In genomic region chr19:50347089-50347581, GRCh38 we compare ENCODE assay signal across 11 cellular contexts. TPM values are rescaled to one million over a fixed set of nuclear protein-coding genes. Genes with fewer than 3 reads are reported as not detected.
A peak's percentile ranks its signal among the peaks of the same experiment; 100 is the strongest.
DNase-seq lines count a peak whose midpoint lies in the region; ATAC-seq lines count a peak whose summit lies in the region.
"Not testable (repeated sequence)": the region's sequence is repeated elsewhere in the genome, so short reads cannot be mapped to it uniquely, and the experiment has no call there.
"Had no signal": no experiment of that assay in that cellular context is flagged by ENCODE, and none has a peak within 500 bp of the region (broad histone marks: within the 10 kb centered on the region; RNA-seq: fewer than 3 reads in every experiment).

No MANE protein-coding gene starts in this region.

- H3K4me1 Mint-ChIP-seq in CD4-positive, CD25-positive, alpha-beta regulatory T cell, result peaks cover 6 to 20% (median 14%) of the 10 kb centered on the region in 4 donors
- peaks cover 39% of the 10 kb centered on the region for H3K4me1 Mint-ChIP-seq in activated naive CD4-positive, alpha-beta T cell treated with anti-CD3 and anti-CD28 coated beads for 36 hours (ENCODE audit: low read depth)
- H3K4me1 Mint-ChIP-seq in stimulated activated effector memory CD8-positive, alpha-beta T cell treated with anti-CD3 and anti-CD28 coated beads, Interleukin-12 subunit alpha, Interleukin-12 subunit beta, amount 100 ng/mL, for 72 hours, result peaks cover 17% of the 10 kb centered on the region

- H3K36me3 Mint-ChIP-seq in CD4-positive, CD25-positive, alpha-beta regulatory T cell; activated naive CD4-positive, alpha-beta T cell treated with anti-CD3 and anti-CD28 coated beads for 36 hours (ENCODE audit: low read depth); stimulated activated effector memory CD8-positive, alpha-beta T cell treated with anti-CD3 and anti-CD28 coated beads, Interleukin-12 subunit alpha, Interleukin-12 subunit beta, amount 100 ng/mL, for 72 hours: not testable (repeated sequence)

- intact Hi-C loops in activated naive CD4-positive, alpha-beta T cell treated with anti-CD3 and anti-CD28 coated beads for 36 hours (cut with micrococcal nuclease), result loop anchor here (1.0 to 2.0 kb wide), 4 partner anchors 10 to 46 kb away; no protein-coding TSS in a partner anchor

- peak overlapping the region; percentile 79 to 96 (median 92) for H3K27ac Mint-ChIP-seq in CD4-positive, CD25-positive, alpha-beta regulatory T cell
- H3K27ac Mint-ChIP-seq in activated naive CD4-positive, alpha-beta T cell treated with anti-CD3 and anti-CD28 coated beads for 36 hours, result peak overlapping the region; percentile 77
- peak overlapping the region; percentile 21 for H3K27ac Mint-ChIP-seq in stimulated activated effector memory CD8-positive, alpha-beta T cell treated with anti-CD3 and anti-CD28 coated beads, Interleukin-12 subunit alpha, Interleukin-12 subunit beta, amount 100 ng/mL, for 72 hours

- peak in 1 of 3 donors; percentile 58 for DNase-seq in CD4-positive, CD25-positive, alpha-beta regulatory T cell
- peak; percentile 76 for DNase-seq in NOMO-1 treated with DMSO at 0.1 percent for 48 hours (lab: John Stamatoyannopoulos, UW; ENCODE audit: unreplicated experiment)
- peak; percentile 61 for DNase-seq in activated CD4-positive, alpha-beta T cell treated with anti-CD3 and anti-CD28 coated beads for 48 hours
- DNase-seq in activated naive CD4-positive, alpha-beta T cell treated with anti-CD3 and anti-CD28 coated beads for 36 hours, result peak; percentile 69
- peak; percentile 65 for DNase-seq in kidney glomerular epithelial cell (lab: John Stamatoyannopoulos, UW)
- not testable (repeated sequence) for DNase-seq in stimulated activated effector memory CD8-positive, alpha-beta T cell treated with anti-CD3 and anti-CD28 coated beads, Interleukin-12 subunit alpha, Interleukin-12 subunit beta, amount 100 ng/mL, for 72 hours (ENCODE audit: low spot score in 2 of 2)

- not testable (repeated sequence) for H3K9me3 ChIP-seq in CD4-positive, CD25-positive, alpha-beta regulatory T cell (ENCODE audit: control insufficient read depth in 2 of 2, low read length in 2 of 2)

- ATAC-seq in CD4-positive, CD25-positive, alpha-beta regulatory T cell (ENCODE audit: low read depth in 2 of 2), result not testable (repeated sequence)
- ATAC-seq in GM18867 (IDR thresholded peaks at IDR 0.05; ENCODE audit: unreplicated experiment) (peak; percentile 47), HG02852 (IDR thresholded peaks at IDR 0.05; ENCODE audit: unreplicated experiment) (peak; percentile 47)
- peak; percentile 83 for ATAC-seq in stimulated activated effector memory CD8-positive, alpha-beta T cell treated with anti-CD3 and anti-CD28 coated beads, Interleukin-12 subunit alpha, Interleukin-12 subunit beta, amount 100 ng/mL, for 72 hours

- H3K9me3 Mint-ChIP-seq in CD4-positive, CD25-positive, alpha-beta regulatory T cell; activated naive CD4-positive, alpha-beta T cell treated with anti-CD3 and anti-CD28 coated beads for 36 hours; stimulated activated effector memory CD8-positive, alpha-beta T cell treated with anti-CD3 and anti-CD28 coated beads, Interleukin-12 subunit alpha, Interleukin-12 subunit beta, amount 100 ng/mL, for 72 hours: not testable (repeated sequence)

- H3K4me3 Mint-ChIP-seq in CD4-positive, CD25-positive, alpha-beta regulatory T cell, result peak overlapping the region; percentile 14 to 87 (median 58)
- H3K4me3 Mint-ChIP-seq in activated naive CD4-positive, alpha-beta T cell treated with anti-CD3 and anti-CD28 coated beads for 36 hours, result peak overlapping the region; percentile 23
- H3K4me3 Mint-ChIP-seq in stimulated activated effector memory CD8-positive, alpha-beta T cell treated with anti-CD3 and anti-CD28 coated beads, Interleukin-12 subunit alpha, Interleukin-12 subunit beta, amount 100 ng/mL, for 72 hours, result peak overlapping the region; percentile 19

- CTCF ChIA-PET in activated naive CD4-positive, alpha-beta T cell treated with anti-CD3 and anti-CD28 coated beads for 36 hours (lab: Charles Lee), result interaction anchor here (0.6 to 1.2 kb wide), 5 partner anchors 10 to 200 kb away, joined by 3 to 6 read pairs (median 3); partner anchors contain the start of gene KCNC3

- H3K36me3 ChIP-seq in CD4-positive, CD25-positive, alpha-beta regulatory T cell (ENCODE audit: control insufficient read depth, insufficient read depth, low read length), result not testable (repeated sequence)

- peak overlapping the region; percentile 55 for H3K4me3 ChIP-seq in CD4-positive, CD25-positive, alpha-beta regulatory T cell (ENCODE audit: low read depth, low read length)

- H3K27me3 Mint-ChIP-seq in CD4-positive, CD25-positive, alpha-beta regulatory T cell; activated naive CD4-positive, alpha-beta T cell treated with anti-CD3 and anti-CD28 coated beads for 36 hours (ENCODE audit: low read depth): not testable (repeated sequence)

- H3K27me3 ChIP-seq in CD4-positive, CD25-positive, alpha-beta regulatory T cell (ENCODE audit: control insufficient read depth, insufficient read depth, low read length), result not testable (repeated sequence)

- not testable (repeated sequence) for H3K4me1 ChIP-seq in CD4-positive, CD25-positive, alpha-beta regulatory T cell (ENCODE audit: control insufficient read depth, insufficient read depth, low read length, poor library complexity, severe bottlenecking)

- not testable (repeated sequence) for H3K27ac ChIP-seq in CD4-positive, CD25-positive, alpha-beta regulatory T cell (ENCODE audit: insufficient read depth, low read length, poor library complexity, severe bottlenecking)

RNA-seq across cellular contexts. Expression of gene KCNC3, which starts 18.0 kb away (rescaled TPM):
- total RNA-seq in CD4-positive, CD25-positive, alpha-beta regulatory T cell, result 1.4 TPM
- not detected for polyA plus RNA-seq in CD4-positive, CD25-positive, alpha-beta regulatory T cell
- total RNA-seq in activated naive CD4-positive, alpha-beta T cell treated with anti-CD3 and anti-CD28 coated beads for 36 hours, result 1 to 10 TPM; 2.0 to 2.4 TPM
- total RNA-seq: fibroblast of villous mesenchyme had no signal

RNA-seq across cellular contexts. Expression of gene NAPSA, which starts 18.3 kb away (rescaled TPM):
- total RNA-seq in CD4-positive, CD25-positive, alpha-beta regulatory T cell, result 0.67 TPM
- 1 to 10 TPM; 1.2 to 2.2 (median 1.5) TPM for polyA plus RNA-seq in CD4-positive, CD25-positive, alpha-beta regulatory T cell
- total RNA-seq in activated naive CD4-positive, alpha-beta T cell treated with anti-CD3 and anti-CD28 coated beads for 36 hours, result 10 to 100 TPM; 40.2 to 41.0 TPM
- total RNA-seq: endothelial cell of umbilical vein, RPMI7951 had no signal

RNA-seq across cellular contexts. Expression of gene NR1H2, which starts 29.1 kb away (rescaled TPM):
- total RNA-seq in CD4-positive, CD25-positive, alpha-beta regulatory T cell, result 213 TPM
- 10 to 100 TPM; 60.3 to 75.0 (median 70.3) TPM for polyA plus RNA-seq in CD4-positive, CD25-positive, alpha-beta regulatory T cell
- 10 to 100 TPM; 47.2 to 49.3 TPM for total RNA-seq in activated naive CD4-positive, alpha-beta T cell treated with anti-CD3 and anti-CD28 coated beads for 36 hours

RNA-seq across cellular contexts. Expression of gene POLD1, which starts 37.0 kb away (rescaled TPM):
- total RNA-seq in CD4-positive, CD25-positive, alpha-beta regulatory T cell, result 28.1 TPM
- polyA plus RNA-seq in CD4-positive, CD25-positive, alpha-beta regulatory T cell, result 10 to 100 TPM; 19.3 to 23.5 (median 21.3) TPM
- total RNA-seq in activated naive CD4-positive, alpha-beta T cell treated with anti-CD3 and anti-CD28 coated beads for 36 hours, result 100 to 1,000 TPM; 221 to 224 TPM

Comparison
In these comparisons a context has a peak if more than half of its experiments do, and no peak if none do; other contexts are left out.
1. H3K27ac Mint-ChIP-seq: peak in every context shown above with its lines; median percentile 92 in CD4-positive, CD25-positive, alpha-beta regulatory T cell; 77 in activated naive CD4-positive, alpha-beta T cell treated with anti-CD3 and anti-CD28 coated beads for 36 hours; 21 in stimulated activated effector memory CD8-positive, alpha-beta T cell treated with anti-CD3 and anti-CD28 coated beads, Interleukin-12 subunit alpha, Interleukin-12 subunit beta, amount 100 ng/mL, for 72 hours.
2. RNA of gene NAPSA, which starts 18.3 kb away (total RNA-seq): 40.2 to 41.0 TPM in activated naive CD4-positive, alpha-beta T cell treated with anti-CD3 and anti-CD28 coated beads for 36 hours; 0.67 TPM in CD4-positive, CD25-positive, alpha-beta regulatory T cell (single experiment); every median in the first group is over 10 times any median in the second.
3. Peak in every context shown above with its lines, with median percentiles within 50 percentile points of each other: H3K4me3 Mint-ChIP-seq.